ENCODE assay signal across 8 cellular contexts in genomic region chr6:27839303-27840081, GRCh38.
DNase-seq lines count a peak whose midpoint lies in the region; ATAC-seq, FAIRE-seq and TF ChIP-seq lines count a peak whose summit lies in the region.

No MANE protein-coding gene starts in this region.

- no peaks in the 10 kb centered on the region for H3K9me1 ChIP-seq in keratinocyte (ENCODE audit: control insufficient read depth, extremely low read depth, insufficient read depth, low read length)

- H3K4me3 Mint-ChIP-seq in activated naive CD8-positive, alpha-beta T cell, result no peak overlapping the region
- H3K4me3 Mint-ChIP-seq in activated naive CD8-positive, alpha-beta T cell treated with anti-CD3 and anti-CD28 coated beads, Interleukin-2, amount 50 U/mL, for 24 hours, result no peak overlapping the region

- H4K20me1 ChIP-seq in keratinocyte (ENCODE audit: control insufficient read depth, extremely low read depth, insufficient read depth, low read length), result no peaks in the 10 kb centered on the region

- H3K27me3 ChIP-seq in adrenal gland (no peaks in the 10 kb centered on the region), keratinocyte (ENCODE audit: control insufficient read depth, extremely low read depth, insufficient read depth, low read length) (no peaks in the 10 kb centered on the region), thymus (ENCODE audit: control insufficient read depth, insufficient read depth) (no peaks in the 10 kb centered on the region)

- no peak for DNase-seq in activated naive CD8-positive, alpha-beta T cell treated with anti-CD3 and anti-CD28 coated beads, Interleukin-2, amount 50 U/mL, for 24 hours
- DNase-seq in NAMALWA (ENCODE audit: low spot score) (peak; percentile 85), adrenal gland (peak; percentile 57 to 78 (median 63)), keratinocyte (ENCODE audit: low read depth, low spot score) (no peak)

- dilution Hi-C loops in keratinocyte (cut with MboI; ENCODE audit: extremely low pct_ligation_motif_present, low sequenced_read_pairs), result no loop called here

- no peaks in the 10 kb centered on the region for H3K79me2 ChIP-seq in keratinocyte (ENCODE audit: control insufficient read depth, insufficient read depth, low read length)

- H3K4me3 ChIP-seq in adrenal gland (peak overlapping the region in 3 of 4 donors; percentile 13 to 73 (median 60)), keratinocyte (ENCODE audit: control insufficient read depth in 2 of 3, extremely low read depth in 1 of 3, insufficient read depth in 2 of 3, low read depth in 1 of 3, low read length in 3 of 3) (peak overlapping the region; percentile 57 to 88 (median 59)), thymus (ENCODE audit: low read length) (peak overlapping the region; percentile 82)

- intact Hi-C loops in adrenal gland (cut with DNase I), result no loop called here

- no peaks in the 10 kb centered on the region for H3K9me3 ChIP-seq in adrenal gland (replicated peaks in 1 of 3)
- no peaks in the 10 kb centered on the region for H3K9me3 ChIP-seq in keratinocyte (ENCODE audit: control insufficient read depth, low read depth, low read length)
- no peaks in the 10 kb centered on the region for H3K9me3 ChIP-seq in thymus (ENCODE audit: control insufficient read depth)

- no peaks in the 10 kb centered on the region for H3K27me3 Mint-ChIP-seq in activated naive CD8-positive, alpha-beta T cell
- H3K27me3 Mint-ChIP-seq in activated naive CD8-positive, alpha-beta T cell treated with anti-CD3 and anti-CD28 coated beads, Interleukin-2, amount 50 U/mL, for 24 hours, result peaks cover 3% of the 10 kb centered on the region

- H3K9me3 Mint-ChIP-seq in activated naive CD8-positive, alpha-beta T cell (ENCODE audit: low read depth), result no peaks in the 10 kb centered on the region
- H3K9me3 Mint-ChIP-seq in activated naive CD8-positive, alpha-beta T cell treated with anti-CD3 and anti-CD28 coated beads, Interleukin-2, amount 50 U/mL, for 24 hours, result no peaks in the 10 kb centered on the region

- H3K27ac ChIP-seq in adrenal gland (peak overlapping the region; percentile 94 to 100 (median 98)), keratinocyte (ENCODE audit: control insufficient read depth, insufficient read depth, low read length) (peak overlapping the region; percentile 99), thymus (ENCODE audit: low read depth) (peak overlapping the region; percentile 100)

- 0 to 4% (median 3%) methylated on average over 21 of the region's 21 CpGs for WGBS in adrenal gland, 4 donors
- WGBS in thymus, result 1% methylated on average over 21 of the region's 21 CpGs

- no peak for TF ChIP-seq CTCF in adrenal gland (IDR thresholded peaks at IDR 0.05)
- no peak for TF ChIP-seq CTCF in keratinocyte (optimal IDR thresholded peaks at IDR 0.05 in 1 of 3, IDR thresholded peaks at IDR 0.05 in 1 of 3, conservative IDR thresholded peaks at IDR 0.05 in 1 of 3; ENCODE audit: extremely low read depth in 1 of 3, insufficient read depth in 2 of 3, low read length in 3 of 3)

- H3K27ac Mint-ChIP-seq in activated naive CD8-positive, alpha-beta T cell, result peak overlapping the region; percentile 18
- H3K27ac Mint-ChIP-seq in activated naive CD8-positive, alpha-beta T cell treated with anti-CD3 and anti-CD28 coated beads, Interleukin-2, amount 50 U/mL, for 24 hours, result no peak overlapping the region

- no peaks in the 10 kb centered on the region for H3K36me3 ChIP-seq in adrenal gland (replicated peaks in 1 of 2)
- no peaks in the 10 kb centered on the region for H3K36me3 ChIP-seq in keratinocyte (ENCODE audit: control insufficient read depth in 2 of 2, extremely low read depth in 1 of 2, insufficient read depth in 2 of 2, low read length in 2 of 2)
- H3K36me3 ChIP-seq in thymus (ENCODE audit: control insufficient read depth, insufficient read depth), result no peaks in the 10 kb centered on the region

- FAIRE-seq in keratinocyte (lab: Jason Lieb, UNC), result no peak

- H2AFZ ChIP-seq in keratinocyte (ENCODE audit: control insufficient read depth, low read length), result peak overlapping the region; percentile 55

- peak in 1 of 2 donors; percentile 6 for TF ChIP-seq POLR2A in adrenal gland (IDR thresholded peaks at IDR 0.05)

- peak overlapping the region; percentile 96 for H3K9ac ChIP-seq in keratinocyte (ENCODE audit: control insufficient read depth, extremely low read depth, insufficient read depth, low read length)

- H3K4me1 Mint-ChIP-seq in activated naive CD8-positive, alpha-beta T cell (ENCODE audit: low read depth), result peaks cover 19% of the 10 kb centered on the region
- H3K4me1 Mint-ChIP-seq in activated naive CD8-positive, alpha-beta T cell treated with anti-CD3 and anti-CD28 coated beads, Interleukin-2, amount 50 U/mL, for 24 hours, result peaks cover 15% of the 10 kb centered on the region

- ATAC-seq in activated naive CD8-positive, alpha-beta T cell treated with anti-CD3 and anti-CD28 coated beads, Interleukin-2, amount 50 U/mL, for 24 hours, result no peak
- ATAC-seq in HG03521 (IDR thresholded peaks at IDR 0.05; ENCODE audit: unreplicated experiment), result no peak
- no peak for ATAC-seq in activated CD4-positive, CD25-positive, alpha-beta regulatory T cell treated with anti-CD3 and anti-CD28 coated beads, Interleukin-2, amount 50 U/mL, for 24 hours

- H3K4me1 ChIP-seq in adrenal gland (replicated peaks in 1 of 2), result peaks cover 0 to 26% of the 10 kb centered on the region in 2 donors
- peaks cover 14% of the 10 kb centered on the region for H3K4me1 ChIP-seq in keratinocyte (ENCODE audit: control insufficient read depth, extremely low read depth, insufficient read depth, low read length)
- peaks cover 3% of the 10 kb centered on the region for H3K4me1 ChIP-seq in thymus (ENCODE audit: control insufficient read depth, insufficient read depth, low read length)

- H3K4me2 ChIP-seq in keratinocyte (ENCODE audit: control insufficient read depth, extremely low read depth, insufficient read depth, low read depth, low read length), result peak overlapping the region; percentile 92

- H3K36me3 Mint-ChIP-seq in activated naive CD8-positive, alpha-beta T cell, result peaks cover 4% of the 10 kb centered on the region
- no peaks in the 10 kb centered on the region for H3K36me3 Mint-ChIP-seq in activated naive CD8-positive, alpha-beta T cell treated with anti-CD3 and anti-CD28 coated beads, Interleukin-2, amount 50 U/mL, for 24 hours (ENCODE audit: low read depth)

Comparison
In these comparisons a context has a peak if more than half of its experiments do, and no peak if none do; other contexts are left out.
1. DNase-seq: peak in NAMALWA (single experiment) and adrenal gland (7 of 7); none in activated naive CD8-positive, alpha-beta T cell treated with anti-CD3 and anti-CD28 coated beads, Interleukin-2, amount 50 U/mL, for 24 hours (single experiment) and keratinocyte (single experiment).
2. Peak in every context shown above with its lines, with median percentiles within 50 percentile points of each other: H3K27ac ChIP-seq and H3K4me3 ChIP-seq.